12 cellular contexts compared by ENCODE assay signal in the genomic region with DNA sequence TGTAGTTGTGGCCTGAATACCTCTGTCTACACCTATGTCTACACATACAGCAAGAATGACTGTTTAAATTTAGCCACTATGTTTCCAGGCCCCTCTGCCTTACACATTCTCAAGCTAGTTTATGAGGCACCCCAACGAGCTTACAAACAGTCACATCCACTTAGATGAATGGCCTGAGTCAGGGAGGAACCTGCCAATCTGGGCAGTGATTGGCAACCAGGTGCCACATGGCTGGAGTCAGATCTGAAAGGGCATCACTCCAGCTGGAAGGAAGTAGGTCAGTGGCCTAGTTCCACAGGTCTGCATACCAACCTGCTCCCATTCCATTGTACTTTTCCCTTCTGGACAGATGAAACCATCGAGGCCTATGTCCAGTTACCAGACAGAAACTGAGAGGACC.
DNase-seq lines count a peak whose midpoint lies in the region; ATAC-seq and TF ChIP-seq lines count a peak whose summit lies in the region.
"Had no signal": no experiment of that assay in that cellular context is flagged by ENCODE, and none has a peak within 500 bp of the region (broad histone marks: within the 10 kb centered on the region; RNA-seq: fewer than 3 reads in every experiment).

No MANE protein-coding gene starts in this region.

- peak overlapping the region; percentile 36 for H3K4me3 Mint-ChIP-seq in CD4-positive, alpha-beta T cell
- H3K4me3 Mint-ChIP-seq in MCF 10A (ENCODE audit: unreplicated experiment) = no peak overlapping the region
- peak overlapping the region; percentile 4 to 75 (median 49) for H3K4me3 Mint-ChIP-seq in naive thymus-derived CD8-positive, alpha-beta T cell

- H3K4me3 ChIP-seq in HL-60 (replicated peaks; ENCODE audit: insufficient read depth, low read length) = no peak overlapping the region

- peak overlapping the region; percentile 57 for H3K27ac ChIP-seq in CD4-positive, alpha-beta T cell (ENCODE audit: low read depth, low read length)
- peak overlapping the region; percentile 96 for H3K27ac ChIP-seq in HL-60 (replicated peaks)

- DNase-seq in CD4-positive, alpha-beta T cell = no peak
- DNase-seq in HL-60 (ENCODE audit: low read depth in 1 of 2, low spot score in 1 of 2) = no peak
- DNase-seq in MCF 10A (ENCODE audit: unreplicated experiment) = peak; percentile 28
- DNase-seq in naive thymus-derived CD8-positive, alpha-beta T cell = no peak
- no peak for DNase-seq in DMS53 (lab: John Stamatoyannopoulos, UW)
- DNase-seq in amniotic stem cell (lab: John Stamatoyannopoulos, UW) = no peak
- no peak for DNase-seq in NCI-H446 (lab: John Stamatoyannopoulos, UW)
- DNase-seq: activated CD4-positive, alpha-beta T cell treated with anti-CD3 and anti-CD28 coated beads, Interleukin-2, amount 50 U/mL, for 48 hours; aorta; KG1; NCI-H187 treated with DMSO at 0.1 percent for 48 hours had no signal

- peaks cover 98% of the 10 kb centered on the region for H3K4me1 Mint-ChIP-seq in CD4-positive, alpha-beta T cell (ENCODE audit: low read depth)
- H3K4me1 Mint-ChIP-seq in MCF 10A (ENCODE audit: insufficient read depth, unreplicated experiment) = peaks cover 42% of the 10 kb centered on the region
- H3K4me1 Mint-ChIP-seq in naive thymus-derived CD8-positive, alpha-beta T cell = peaks cover 58 to 99% (median 96%) of the 10 kb centered on the region in 4 donors

- TF ChIP-seq CTCF in CD4-positive, alpha-beta T cell (IDR thresholded peaks at IDR 0.05) = no peak
- no peak for TF ChIP-seq CTCF in HL-60 (IDR thresholded peaks at IDR 0.05; ENCODE audit: insufficient read depth, low read length)
- no peak for TF ChIP-seq CTCF in MCF 10A (IDR thresholded peaks at IDR 0.05; ENCODE audit: unreplicated experiment)

- CTCF ChIA-PET in CD4-positive, alpha-beta T cell (lab: Charles Lee) = no interaction called here
- CTCF ChIA-PET in MCF 10A (lab: Yijun Ruan, JAX) = interaction anchor here (0.6 to 1.7 kb wide), 3 partner anchors 23 to 575 kb away, joined by 3 read pairs; no protein-coding TSS in a partner anchor

- no peaks in the 10 kb centered on the region for H3K27me3 Mint-ChIP-seq in CD4-positive, alpha-beta T cell
- no peaks in the 10 kb centered on the region for H3K27me3 Mint-ChIP-seq in MCF 10A (ENCODE audit: insufficient read depth, unreplicated experiment)
- H3K27me3 Mint-ChIP-seq in naive thymus-derived CD8-positive, alpha-beta T cell = no peaks in the 10 kb centered on the region

- POLR2A ChIA-PET in CD4-positive, alpha-beta T cell (lab: Charles Lee) = interaction anchor here (1.3 to 8.1 kb wide), 3 partner anchors 8 to 30 kb away, joined by 3 to 79 read pairs (median 13); no protein-coding TSS in a partner anchor
- POLR2A ChIA-PET in MCF 10A (lab: Yijun Ruan, JAX) = interaction anchor here (0.5 to 3.2 kb wide), 10 partner anchors 12 to 295 kb away, joined by 3 to 17 read pairs (median 4); no protein-coding TSS in a partner anchor
- POLR2A ChIA-PET in naive thymus-derived CD8-positive, alpha-beta T cell (lab: Charles Lee) = interaction anchor here (0.6 to 9.5 kb wide), 13 partner anchors 7 to 134 kb away, joined by 3 to 164 read pairs (median 3); no protein-coding TSS in a partner anchor

- no peaks in the 10 kb centered on the region for H3K27me3 ChIP-seq in CD4-positive, alpha-beta T cell (ENCODE audit: control insufficient read depth, insufficient read depth, low read length)
- no peaks in the 10 kb centered on the region for H3K27me3 ChIP-seq in HL-60 (ENCODE audit: insufficient read depth, poor library complexity, severe bottlenecking)

- peak overlapping the region; percentile 94 for H3K27ac Mint-ChIP-seq in CD4-positive, alpha-beta T cell
- H3K27ac Mint-ChIP-seq in MCF 10A (ENCODE audit: low read depth, unreplicated experiment) = peak overlapping the region; percentile 79
- peak overlapping the region; percentile 94 to 99 (median 98) for H3K27ac Mint-ChIP-seq in naive thymus-derived CD8-positive, alpha-beta T cell

- peaks cover 4% of the 10 kb centered on the region for H3K36me3 Mint-ChIP-seq in CD4-positive, alpha-beta T cell (ENCODE audit: low read depth)
- H3K36me3 Mint-ChIP-seq in MCF 10A (ENCODE audit: insufficient read depth, unreplicated experiment) = no peaks in the 10 kb centered on the region
- H3K36me3 Mint-ChIP-seq in naive thymus-derived CD8-positive, alpha-beta T cell = peaks cover 0 to 2% (median 0%) of the 10 kb centered on the region in 3 donors

- ATAC-seq in CD4-positive, alpha-beta T cell (ENCODE audit: poor library complexity) = no peak
- ATAC-seq in naive thymus-derived CD8-positive, alpha-beta T cell = no peak
- no peak for ATAC-seq in HG03521 (IDR thresholded peaks at IDR 0.05; ENCODE audit: unreplicated experiment)

- no peaks in the 10 kb centered on the region for H3K9me3 Mint-ChIP-seq in CD4-positive, alpha-beta T cell
- no peaks in the 10 kb centered on the region for H3K9me3 Mint-ChIP-seq in MCF 10A (ENCODE audit: unreplicated experiment)
- no peaks in the 10 kb centered on the region for H3K9me3 Mint-ChIP-seq in naive thymus-derived CD8-positive, alpha-beta T cell

- H3K9me3 ChIP-seq in CD4-positive, alpha-beta T cell (ENCODE audit: control insufficient read depth, low read length) = no peaks in the 10 kb centered on the region

- no TSS peak for BruUV-seq in MCF 10A (replicated peaks; lab: Mats Ljungman, UMichigan)

- intact Hi-C loops in CD4-positive, alpha-beta T cell (cut with DNase I, micrococcal nuclease) = loop anchor here in 1 of 2 experiments (5.0 kb wide), 1 partner anchor 40 kb away; no protein-coding TSS in a partner anchor
- intact Hi-C loops in MCF 10A (cut with micrococcal nuclease) = no loop called here
